Comparison of ENCODE assay signal across 1 cellular context in the genomic region with DNA sequence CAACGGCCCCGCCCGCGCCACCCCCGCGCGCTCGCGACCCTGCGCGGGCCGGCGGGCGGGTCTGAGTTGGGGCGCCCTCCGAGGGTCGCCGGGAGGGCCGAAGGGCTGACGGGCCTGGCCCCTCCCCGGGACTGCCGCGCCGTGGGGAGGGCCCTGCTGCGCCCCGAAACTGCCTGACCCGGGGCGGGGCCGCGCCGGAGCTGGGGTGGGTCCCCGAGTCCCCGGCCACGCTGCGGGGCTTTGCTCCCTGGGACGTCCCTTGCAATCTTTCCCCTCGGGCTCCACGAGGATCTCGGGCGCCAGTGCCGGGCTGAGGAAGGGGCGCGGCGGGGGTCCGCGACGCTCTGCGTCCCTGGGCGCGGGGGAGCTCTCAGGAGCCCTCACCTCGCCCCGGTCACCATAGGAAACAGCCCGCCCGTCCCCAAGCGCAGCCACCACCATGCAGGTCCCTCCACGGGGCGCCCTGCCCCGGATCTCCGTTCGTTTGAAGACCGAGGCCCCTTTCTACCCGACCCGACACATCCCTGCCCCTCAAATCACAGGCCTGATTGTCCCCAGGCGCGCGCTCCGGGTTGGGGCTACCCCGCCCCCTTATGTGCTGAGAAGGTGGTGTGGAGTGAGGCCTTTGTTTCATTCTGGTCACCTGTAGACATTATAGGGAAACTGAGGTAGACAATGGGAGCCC.
TF ChIP-seq lines count a peak whose summit lies in the region.

No MANE protein-coding gene starts in this region.

TF ChIP-seq in HEK293, 187 proteins besides CTCF, POLR2A, EP300 and RAD21 (continued from another document and continues in another):
- no peak for TF ChIP-seq ZNF132 (tag by site-specific recombination; IDR thresholded peaks at IDR 0.05; ENCODE audit: borderline replicate concordance)
- TF ChIP-seq ZNF10 (tag by site-specific recombination; IDR thresholded peaks at IDR 0.05) = no peak
- TF ChIP-seq, protein P1, sequence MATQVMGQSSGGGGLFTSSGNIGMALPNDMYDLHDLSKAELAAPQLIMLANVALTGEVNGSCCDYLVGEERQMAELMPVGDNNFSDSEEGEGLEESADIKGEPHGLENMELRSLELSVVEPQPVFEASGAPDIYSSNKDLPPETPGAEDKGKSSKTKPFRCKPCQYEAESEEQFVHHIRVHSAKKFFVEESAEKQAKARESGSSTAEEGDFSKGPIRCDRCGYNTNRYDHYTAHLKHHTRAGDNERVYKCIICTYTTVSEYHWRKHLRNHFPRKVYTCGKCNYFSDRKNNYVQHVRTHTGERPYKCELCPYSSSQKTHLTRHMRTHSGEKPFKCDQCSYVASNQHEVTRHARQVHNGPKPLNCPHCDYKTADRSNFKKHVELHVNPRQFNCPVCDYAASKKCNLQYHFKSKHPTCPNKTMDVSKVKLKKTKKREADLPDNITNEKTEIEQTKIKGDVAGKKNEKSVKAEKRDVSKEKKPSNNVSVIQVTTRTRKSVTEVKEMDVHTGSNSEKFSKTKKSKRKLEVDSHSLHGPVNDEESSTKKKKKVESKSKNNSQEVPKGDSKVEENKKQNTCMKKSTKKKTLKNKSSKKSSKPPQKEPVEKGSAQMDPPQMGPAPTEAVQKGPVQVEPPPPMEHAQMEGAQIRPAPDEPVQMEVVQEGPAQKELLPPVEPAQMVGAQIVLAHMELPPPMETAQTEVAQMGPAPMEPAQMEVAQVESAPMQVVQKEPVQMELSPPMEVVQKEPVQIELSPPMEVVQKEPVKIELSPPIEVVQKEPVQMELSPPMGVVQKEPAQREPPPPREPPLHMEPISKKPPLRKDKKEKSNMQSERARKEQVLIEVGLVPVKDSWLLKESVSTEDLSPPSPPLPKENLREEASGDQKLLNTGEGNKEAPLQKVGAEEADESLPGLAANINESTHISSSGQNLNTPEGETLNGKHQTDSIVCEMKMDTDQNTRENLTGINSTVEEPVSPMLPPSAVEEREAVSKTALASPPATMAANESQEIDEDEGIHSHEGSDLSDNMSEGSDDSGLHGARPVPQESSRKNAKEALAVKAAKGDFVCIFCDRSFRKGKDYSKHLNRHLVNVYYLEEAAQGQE (tag by site-specific recombination; IDR thresholded peaks at IDR 0.05) = peak; percentile 37; the same call in 1 of the 2 replicates
- TF ChIP-seq, protein P2, sequence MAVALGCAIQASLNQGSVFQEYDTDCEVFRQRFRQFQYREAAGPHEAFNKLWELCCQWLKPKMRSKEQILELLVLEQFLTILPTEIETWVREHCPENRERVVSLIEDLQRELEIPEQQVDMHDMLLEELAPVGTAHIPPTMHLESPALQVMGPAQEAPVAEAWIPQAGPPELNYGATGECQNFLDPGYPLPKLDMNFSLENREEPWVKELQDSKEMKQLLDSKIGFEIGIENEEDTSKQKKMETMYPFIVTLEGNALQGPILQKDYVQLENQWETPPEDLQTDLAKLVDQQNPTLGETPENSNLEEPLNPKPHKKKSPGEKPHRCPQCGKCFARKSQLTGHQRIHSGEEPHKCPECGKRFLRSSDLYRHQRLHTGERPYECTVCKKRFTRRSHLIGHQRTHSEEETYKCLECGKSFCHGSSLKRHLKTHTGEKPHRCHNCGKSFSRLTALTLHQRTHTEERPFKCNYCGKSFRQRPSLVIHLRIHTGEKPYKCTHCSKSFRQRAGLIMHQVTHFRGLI (tag by site-specific recombination; IDR thresholded peaks at IDR 0.05) = no peak
- no peak for TF ChIP-seq ZNF473 (tag by site-specific recombination; IDR thresholded peaks at IDR 0.05)
- no peak for TF ChIP-seq ZNF221 (tag by site-specific recombination; IDR thresholded peaks at IDR 0.05; ENCODE audit: borderline replicate concordance)
- TF ChIP-seq ZNF266 (tag by site-specific recombination; IDR thresholded peaks at IDR 0.05; ENCODE audit: low read depth) = no peak
- TF ChIP-seq, protein P3, sequence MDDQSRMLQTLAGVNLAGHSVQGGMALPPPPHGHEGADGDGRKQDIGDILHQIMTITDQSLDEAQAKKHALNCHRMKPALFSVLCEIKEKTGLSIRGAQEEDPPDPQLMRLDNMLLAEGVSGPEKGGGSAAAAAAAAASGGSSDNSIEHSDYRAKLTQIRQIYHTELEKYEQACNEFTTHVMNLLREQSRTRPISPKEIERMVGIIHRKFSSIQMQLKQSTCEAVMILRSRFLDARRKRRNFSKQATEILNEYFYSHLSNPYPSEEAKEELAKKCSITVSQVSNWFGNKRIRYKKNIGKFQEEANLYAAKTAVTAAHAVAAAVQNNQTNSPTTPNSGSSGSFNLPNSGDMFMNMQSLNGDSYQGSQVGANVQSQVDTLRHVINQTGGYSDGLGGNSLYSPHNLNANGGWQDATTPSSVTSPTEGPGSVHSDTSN (CRISPR knock-in tag; IDR thresholded peaks at IDR 0.05) = no peak; the same call in 1 of the 2 replicates
- TF ChIP-seq ZFP69B (tag by site-specific recombination; IDR thresholded peaks at IDR 0.05) = peak; percentile 18; the same call in 1 of the 2 replicates
- peak; percentile 86 for TF ChIP-seq BCL11B (tag by site-specific recombination; IDR thresholded peaks at IDR 0.05; ENCODE audit: low read depth)
- no peak for TF ChIP-seq ZFP41 (tag by site-specific recombination; IDR thresholded peaks at IDR 0.05; ENCODE audit: borderline replicate concordance)
- TF ChIP-seq ZNF157 (tag by site-specific recombination; IDR thresholded peaks at IDR 0.05) = no peak
- TF ChIP-seq ZNF426 (tag by site-specific recombination; IDR thresholded peaks at IDR 0.05) = no peak
- TF ChIP-seq ZNF433 (tag by site-specific recombination; IDR thresholded peaks at IDR 0.05; ENCODE audit: low read depth) = no peak
- no peak for TF ChIP-seq HOXC10 (CRISPR knock-in tag; IDR thresholded peaks at IDR 0.05)
- TF ChIP-seq ZSCAN16 (tag by site-specific recombination; IDR thresholded peaks at IDR 0.05) = no peak
- peak; percentile 82 for TF ChIP-seq SCRT2 (tag by site-specific recombination; IDR thresholded peaks at IDR 0.05)
- no peak; the same call in 1 of the 2 replicates for TF ChIP-seq GFI1B (tag by site-specific recombination; IDR thresholded peaks at IDR 0.05)
- TF ChIP-seq, protein P4, sequence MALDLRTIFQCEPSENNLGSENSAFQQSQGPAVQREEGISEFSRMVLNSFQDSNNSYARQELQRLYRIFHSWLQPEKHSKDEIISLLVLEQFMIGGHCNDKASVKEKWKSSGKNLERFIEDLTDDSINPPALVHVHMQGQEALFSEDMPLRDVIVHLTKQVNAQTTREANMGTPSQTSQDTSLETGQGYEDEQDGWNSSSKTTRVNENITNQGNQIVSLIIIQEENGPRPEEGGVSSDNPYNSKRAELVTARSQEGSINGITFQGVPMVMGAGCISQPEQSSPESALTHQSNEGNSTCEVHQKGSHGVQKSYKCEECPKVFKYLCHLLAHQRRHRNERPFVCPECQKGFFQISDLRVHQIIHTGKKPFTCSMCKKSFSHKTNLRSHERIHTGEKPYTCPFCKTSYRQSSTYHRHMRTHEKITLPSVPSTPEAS (tag by site-specific recombination; IDR thresholded peaks at IDR 0.05) = no peak
- no peak for TF ChIP-seq ZNF776 (tag by site-specific recombination; IDR thresholded peaks at IDR 0.05; ENCODE audit: borderline replicate concordance)
- TF ChIP-seq, protein P5, sequence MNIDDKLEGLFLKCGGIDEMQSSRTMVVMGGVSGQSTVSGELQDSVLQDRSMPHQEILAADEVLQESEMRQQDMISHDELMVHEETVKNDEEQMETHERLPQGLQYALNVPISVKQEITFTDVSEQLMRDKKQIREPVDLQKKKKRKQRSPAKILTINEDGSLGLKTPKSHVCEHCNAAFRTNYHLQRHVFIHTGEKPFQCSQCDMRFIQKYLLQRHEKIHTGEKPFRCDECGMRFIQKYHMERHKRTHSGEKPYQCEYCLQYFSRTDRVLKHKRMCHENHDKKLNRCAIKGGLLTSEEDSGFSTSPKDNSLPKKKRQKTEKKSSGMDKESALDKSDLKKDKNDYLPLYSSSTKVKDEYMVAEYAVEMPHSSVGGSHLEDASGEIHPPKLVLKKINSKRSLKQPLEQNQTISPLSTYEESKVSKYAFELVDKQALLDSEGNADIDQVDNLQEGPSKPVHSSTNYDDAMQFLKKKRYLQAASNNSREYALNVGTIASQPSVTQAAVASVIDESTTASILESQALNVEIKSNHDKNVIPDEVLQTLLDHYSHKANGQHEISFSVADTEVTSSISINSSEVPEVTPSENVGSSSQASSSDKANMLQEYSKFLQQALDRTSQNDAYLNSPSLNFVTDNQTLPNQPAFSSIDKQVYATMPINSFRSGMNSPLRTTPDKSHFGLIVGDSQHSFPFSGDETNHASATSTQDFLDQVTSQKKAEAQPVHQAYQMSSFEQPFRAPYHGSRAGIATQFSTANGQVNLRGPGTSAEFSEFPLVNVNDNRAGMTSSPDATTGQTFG (tag by site-specific recombination; IDR thresholded peaks at IDR 0.05; ENCODE audit: borderline replicate concordance) = no peak
- peak; percentile 95 for TF ChIP-seq ZBTB7A (tag by site-specific recombination; IDR thresholded peaks at IDR 0.05; ENCODE audit: low read depth)
- no peak for TF ChIP-seq SP7 (tag by site-specific recombination; IDR thresholded peaks at IDR 0.05)
- TF ChIP-seq, protein P6, sequence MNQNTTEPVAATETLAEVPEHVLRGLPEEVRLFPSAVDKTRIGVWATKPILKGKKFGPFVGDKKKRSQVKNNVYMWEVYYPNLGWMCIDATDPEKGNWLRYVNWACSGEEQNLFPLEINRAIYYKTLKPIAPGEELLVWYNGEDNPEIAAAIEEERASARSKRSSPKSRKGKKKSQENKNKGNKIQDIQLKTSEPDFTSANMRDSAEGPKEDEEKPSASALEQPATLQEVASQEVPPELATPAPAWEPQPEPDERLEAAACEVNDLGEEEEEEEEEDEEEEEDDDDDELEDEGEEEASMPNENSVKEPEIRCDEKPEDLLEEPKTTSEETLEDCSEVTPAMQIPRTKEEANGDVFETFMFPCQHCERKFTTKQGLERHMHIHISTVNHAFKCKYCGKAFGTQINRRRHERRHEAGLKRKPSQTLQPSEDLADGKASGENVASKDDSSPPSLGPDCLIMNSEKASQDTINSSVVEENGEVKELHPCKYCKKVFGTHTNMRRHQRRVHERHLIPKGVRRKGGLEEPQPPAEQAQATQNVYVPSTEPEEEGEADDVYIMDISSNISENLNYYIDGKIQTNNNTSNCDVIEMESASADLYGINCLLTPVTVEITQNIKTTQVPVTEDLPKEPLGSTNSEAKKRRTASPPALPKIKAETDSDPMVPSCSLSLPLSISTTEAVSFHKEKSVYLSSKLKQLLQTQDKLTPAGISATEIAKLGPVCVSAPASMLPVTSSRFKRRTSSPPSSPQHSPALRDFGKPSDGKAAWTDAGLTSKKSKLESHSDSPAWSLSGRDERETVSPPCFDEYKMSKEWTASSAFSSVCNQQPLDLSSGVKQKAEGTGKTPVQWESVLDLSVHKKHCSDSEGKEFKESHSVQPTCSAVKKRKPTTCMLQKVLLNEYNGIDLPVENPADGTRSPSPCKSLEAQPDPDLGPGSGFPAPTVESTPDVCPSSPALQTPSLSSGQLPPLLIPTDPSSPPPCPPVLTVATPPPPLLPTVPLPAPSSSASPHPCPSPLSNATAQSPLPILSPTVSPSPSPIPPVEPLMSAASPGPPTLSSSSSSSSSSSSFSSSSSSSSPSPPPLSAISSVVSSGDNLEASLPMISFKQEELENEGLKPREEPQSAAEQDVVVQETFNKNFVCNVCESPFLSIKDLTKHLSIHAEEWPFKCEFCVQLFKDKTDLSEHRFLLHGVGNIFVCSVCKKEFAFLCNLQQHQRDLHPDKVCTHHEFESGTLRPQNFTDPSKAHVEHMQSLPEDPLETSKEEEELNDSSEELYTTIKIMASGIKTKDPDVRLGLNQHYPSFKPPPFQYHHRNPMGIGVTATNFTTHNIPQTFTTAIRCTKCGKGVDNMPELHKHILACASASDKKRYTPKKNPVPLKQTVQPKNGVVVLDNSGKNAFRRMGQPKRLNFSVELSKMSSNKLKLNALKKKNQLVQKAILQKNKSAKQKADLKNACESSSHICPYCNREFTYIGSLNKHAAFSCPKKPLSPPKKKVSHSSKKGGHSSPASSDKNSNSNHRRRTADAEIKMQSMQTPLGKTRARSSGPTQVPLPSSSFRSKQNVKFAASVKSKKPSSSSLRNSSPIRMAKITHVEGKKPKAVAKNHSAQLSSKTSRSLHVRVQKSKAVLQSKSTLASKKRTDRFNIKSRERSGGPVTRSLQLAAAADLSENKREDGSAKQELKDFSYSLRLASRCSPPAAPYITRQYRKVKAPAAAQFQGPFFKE (tag by site-specific recombination; IDR thresholded peaks at IDR 0.05; ENCODE audit: borderline replicate concordance) = no peak
- no peak for TF ChIP-seq KLF10 (tag by site-specific recombination; IDR thresholded peaks at IDR 0.05)
- no peak for TF ChIP-seq ZNF292 (tag by site-specific recombination; IDR thresholded peaks at IDR 0.05; ENCODE audit: borderline replicate concordance, low read depth)
- TF ChIP-seq KLF7 (tag by site-specific recombination; IDR thresholded peaks at IDR 0.05; ENCODE audit: borderline replicate concordance) = no peak; the same call in 1 of the 2 replicates
- TF ChIP-seq EGR2 (tag by site-specific recombination; IDR thresholded peaks at IDR 0.05; ENCODE audit: low read depth) = no peak
- TF ChIP-seq ZNF571 (tag by site-specific recombination; IDR thresholded peaks at IDR 0.05) = no peak
- TF ChIP-seq ZFP3 (tag by site-specific recombination; IDR thresholded peaks at IDR 0.05; ENCODE audit: low read depth) = no peak
- 0 out of 2 replicates have a peak, but pooled peaks have one; percentile 26 for TF ChIP-seq ZNF843 (tag by site-specific recombination; IDR thresholded peaks at IDR 0.05)
- TF ChIP-seq ZNF223 (tag by site-specific recombination; IDR thresholded peaks at IDR 0.05) = no peak
- no peak for TF ChIP-seq ZNF777 (tag by site-specific recombination; IDR thresholded peaks at IDR 0.05; ENCODE audit: borderline replicate concordance)
- TF ChIP-seq, protein P7, sequence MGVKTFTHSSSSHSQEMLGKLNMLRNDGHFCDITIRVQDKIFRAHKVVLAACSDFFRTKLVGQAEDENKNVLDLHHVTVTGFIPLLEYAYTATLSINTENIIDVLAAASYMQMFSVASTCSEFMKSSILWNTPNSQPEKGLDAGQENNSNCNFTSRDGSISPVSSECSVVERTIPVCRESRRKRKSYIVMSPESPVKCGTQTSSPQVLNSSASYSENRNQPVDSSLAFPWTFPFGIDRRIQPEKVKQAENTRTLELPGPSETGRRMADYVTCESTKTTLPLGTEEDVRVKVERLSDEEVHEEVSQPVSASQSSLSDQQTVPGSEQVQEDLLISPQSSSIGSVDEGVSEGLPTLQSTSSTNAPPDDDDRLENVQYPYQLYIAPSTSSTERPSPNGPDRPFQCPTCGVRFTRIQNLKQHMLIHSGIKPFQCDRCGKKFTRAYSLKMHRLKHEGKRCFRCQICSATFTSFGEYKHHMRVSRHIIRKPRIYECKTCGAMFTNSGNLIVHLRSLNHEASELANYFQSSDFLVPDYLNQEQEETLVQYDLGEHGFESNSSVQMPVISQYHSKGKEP (tag by site-specific recombination; IDR thresholded peaks at IDR 0.05) = no peak
- no peak for TF ChIP-seq ZNF792 (tag by site-specific recombination; IDR thresholded peaks at IDR 0.05)
- no peak; the same call in 1 of the 2 replicates for TF ChIP-seq MYNN (tag by site-specific recombination; IDR thresholded peaks at IDR 0.05; ENCODE audit: borderline replicate concordance)
- no peak for TF ChIP-seq ZNF202 (tag by site-specific recombination; IDR thresholded peaks at IDR 0.05; ENCODE audit: borderline replicate concordance)
- no peak for TF ChIP-seq ZNF747 (tag by site-specific recombination; IDR thresholded peaks at IDR 0.05)
- peak; percentile 47; the same call in 1 of the 2 replicates for TF ChIP-seq ZNF76 (tag by site-specific recombination; IDR thresholded peaks at IDR 0.05; ENCODE audit: borderline replicate concordance, low read depth)
- no peak for TF ChIP-seq ZNF248 (tag by site-specific recombination; IDR thresholded peaks at IDR 0.05)
